ENCODE assay signal across 9 cellular contexts in the genomic region with DNA sequence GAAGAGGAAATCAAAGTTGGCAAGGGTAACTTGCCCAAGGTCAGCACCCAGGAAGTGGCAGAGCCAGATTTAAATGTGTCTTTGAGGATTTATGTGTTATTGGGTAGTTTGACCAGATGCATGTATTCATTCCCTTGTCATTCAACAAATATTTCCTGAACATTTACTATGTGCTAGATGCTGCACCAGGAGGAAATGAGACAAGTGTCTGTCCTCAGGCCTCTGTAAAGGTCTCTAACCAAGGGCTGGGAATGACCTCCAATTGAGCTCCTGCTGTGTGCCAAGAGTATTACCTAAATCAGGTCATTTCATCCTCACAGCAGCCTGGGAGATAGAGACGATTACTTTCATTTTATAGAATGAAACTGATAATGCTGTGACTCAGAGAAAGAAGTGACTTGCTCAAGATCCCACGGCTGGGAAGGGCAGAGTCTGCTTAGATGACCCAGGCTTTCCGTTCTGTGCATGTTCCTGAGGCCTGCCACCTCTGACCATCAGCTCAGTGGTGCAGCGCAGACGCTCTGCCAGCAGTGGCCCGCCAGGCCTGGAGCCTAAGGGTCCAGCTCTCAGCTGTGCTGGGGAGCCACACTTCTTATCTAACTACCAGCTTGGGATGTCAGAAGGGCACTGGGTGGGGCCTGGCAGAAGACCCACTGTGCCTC. TPM values are rescaled to one million over a fixed set of nuclear protein-coding genes. Genes with fewer than 3 reads are reported as not detected.
DNase-seq lines count a peak whose midpoint lies in the region; ATAC-seq, FAIRE-seq and TF ChIP-seq lines count a peak whose summit lies in the region.
"Had no signal": no experiment of that assay in that cellular context is flagged by ENCODE, and none has a peak within 500 bp of the region (broad histone marks: within the 10 kb centered on the region; RNA-seq: fewer than 3 reads in every experiment).

No MANE protein-coding gene starts in this region.

- no peaks in the 10 kb centered on the region for H4K20me1 ChIP-seq in HepG2 (ENCODE audit: insufficient read depth, low read length)

- WGBS in liver: 49% methylated on average over 6 of the region's 6 CpGs
- WGBS in HepG2 (ENCODE audit: low lambda C conversion rate): 7% methylated on average over 3 of the region's 6 CpGs
- WGBS in suprapubic skin: 53% methylated on average over 5 of the region's 6 CpGs
- 41 to 85% (median 69%) methylated on average over 3 to 6 of the region's 6 CpGs for WGBS in spleen, 5 donors

- no peak for FAIRE-seq in HepG2 (lab: Jason Lieb, UNC)

- H3K4me2 ChIP-seq in HepG2 (ENCODE audit: low read depth, low read length): no peak overlapping the region

- H3K9ac ChIP-seq in liver (ENCODE audit: low read depth in 1 of 2, low read length in 2 of 2): no peak overlapping the region
- H3K9ac ChIP-seq in HepG2 (ENCODE audit: insufficient read depth, low read depth, low read length): no peak overlapping the region

- H3K4me1 ChIP-seq in liver (ENCODE audit: control insufficient read depth in 4 of 4, insufficient read depth in 4 of 4, low read length in 3 of 4) (peaks cover 19 to 60% (median 40%) of the 10 kb centered on the region in 4 donors), HepG2 (ENCODE audit: insufficient read depth, low read length) (peaks cover 29% of the 10 kb centered on the region), suprapubic skin (peaks cover 27% of the 10 kb centered on the region), spleen (peaks cover 9 to 39% (median 29%) of the 10 kb centered on the region in 6 donors)

- intact Hi-C loops in HepG2 (cut with micrococcal nuclease; ENCODE audit: unreplicated experiment): no loop called here
- intact Hi-C loops in spleen (cut with DNase I; ENCODE audit: low total_unique reads): loop anchor here (10.0 kb wide), 2 partner anchors 310 to 740 kb away; no protein-coding TSS in a partner anchor

- no peaks in the 10 kb centered on the region for H3K79me2 ChIP-seq in HepG2 (ENCODE audit: insufficient read depth, low read length)

- TF ChIP-seq RAD21 in liver (IDR thresholded peaks at IDR 0.05) (no peak), HepG2 (CRISPR knock-in tag; IDR thresholded peaks at IDR 0.05) (no peak)

- POLR2A ChIA-PET in HepG2 (lab: Yijun Ruan, JAX): interaction anchor here (1.5 kb wide), 1 partner anchor 83 kb away, joined by 3 read pairs; a partner anchor contains a TSS

- CTCF ChIA-PET in HepG2 (lab: Yijun Ruan, JAX; ENCODE audit: low intra/inter-chr PET ratio, low total read pairs): no interaction called here

- H3K4me3 ChIP-seq in liver (ENCODE audit: low read depth in 1 of 3, low read length in 3 of 3): no peak overlapping the region
- H3K4me3 ChIP-seq in HepG2 (replicated peaks in 1 of 3; ENCODE audit: insufficient read depth in 1 of 3, low read depth in 2 of 3, low read length in 3 of 3): no peak overlapping the region
- H3K4me3 ChIP-seq in fibroblast of the aortic adventitia (ENCODE audit: low read depth, low read length): no peak overlapping the region
- H3K4me3 ChIP-seq in suprapubic skin: no peak overlapping the region
- no peak overlapping the region for H3K4me3 ChIP-seq in spleen

- no peak for DNase-seq in HepG2 (ENCODE audit: low spot score)
- DNase-seq in activated CD4-positive, alpha-beta T cell treated with anti-CD3 and anti-CD28 coated beads, Interleukin-2, amount 50 U/mL, for 48 hours: peak; percentile 40 to 57
- DNase-seq in fibroblast of the aortic adventitia (ENCODE audit: low read depth): peak; percentile 25
- peak; percentile 26 to 40 for DNase-seq in suprapubic skin (ENCODE audit: low spot score in 2 of 2)
- no peak for DNase-seq in NCI-H2196 treated with DMSO at 0.1 percent for 48 hours (lab: John Stamatoyannopoulos, UW; ENCODE audit: unreplicated experiment)
- no peak for DNase-seq in spleen
- DNase-seq: anterior cingulate cortex had no signal

- no peak for TF ChIP-seq EP300 in HepG2 (IDR thresholded peaks at IDR 0.05; ENCODE audit: low read depth in 2 of 2, low read length in 2 of 2)
- TF ChIP-seq EP300 in HepG2 (CRISPR knock-in tag; IDR thresholded peaks at IDR 0.05; ENCODE audit: borderline replicate concordance): no peak
- no peak for TF ChIP-seq EP300 in suprapubic skin (IDR thresholded peaks at IDR 0.05)

- in situ Hi-C loops in HepG2 (cut with HindIII; ENCODE audit: extremely low pct_ligation_motif_present, low pct_unique_long_range_greater_than_20kb): no loop called here

- H3K36me3 ChIP-seq in liver (ENCODE audit: control insufficient read depth in 4 of 4, insufficient read depth in 3 of 4, low read depth in 1 of 4, low read length in 3 of 4): no peaks in the 10 kb centered on the region
- H3K36me3 ChIP-seq in HepG2 (replicated peaks in 1 of 2; ENCODE audit: control insufficient read depth in 1 of 2, insufficient read depth in 2 of 2, low read length in 2 of 2): no peaks in the 10 kb centered on the region
- H3K36me3 ChIP-seq in suprapubic skin: no peaks in the 10 kb centered on the region
- H3K36me3 ChIP-seq in spleen: no peaks in the 10 kb centered on the region

- no peaks in the 10 kb centered on the region for H3K27me3 ChIP-seq in liver (ENCODE audit: control insufficient read depth in 4 of 4, insufficient read depth in 4 of 4, low read length in 3 of 4)
- no peaks in the 10 kb centered on the region for H3K27me3 ChIP-seq in HepG2 (ENCODE audit: control insufficient read depth in 1 of 2, insufficient read depth in 2 of 2, low read length in 2 of 2)
- peaks cover 16% of the 10 kb centered on the region for H3K27me3 ChIP-seq in suprapubic skin
- peaks cover 0 to 22% (median 15%) of the 10 kb centered on the region in 7 donors for H3K27me3 ChIP-seq in spleen (replicated peaks in 1 of 7)

- peak overlapping the region; percentile 80 to 86 for H3K27ac ChIP-seq in liver (ENCODE audit: low read depth in 1 of 2, low read length in 2 of 2)
- H3K27ac ChIP-seq in HepG2 (ENCODE audit: extremely low read length, insufficient read depth, low read length): no peak overlapping the region
- no peak overlapping the region for H3K27ac ChIP-seq in suprapubic skin
- peak overlapping the region in 1 of 8 donors; percentile 43 for H3K27ac ChIP-seq in spleen

- TF ChIP-seq CTCF in liver (IDR thresholded peaks at IDR 0.05; ENCODE audit: low read depth, low read length, missing input control) (no peak), HepG2 (CRISPR knock-in tag; IDR thresholded peaks at IDR 0.05) (no peak), fibroblast of the aortic adventitia (IDR thresholded peaks at IDR 0.05; ENCODE audit: insufficient read depth, low read length) (no peak), suprapubic skin (IDR thresholded peaks at IDR 0.05) (no peak), spleen (IDR thresholded peaks at IDR 0.05 in 8 of 11, conservative IDR thresholded peaks at IDR 0.05 in 3 of 11) (no peak)

- ATAC-seq in HepG2: no peak
- ATAC-seq in HG03565 (IDR thresholded peaks at IDR 0.05; ENCODE audit: unreplicated experiment): no peak

- no peak overlapping the region for H2AFZ ChIP-seq in HepG2 (ENCODE audit: low read length)

- no TSS peak for BruUV-seq in HepG2 (replicated peaks; lab: Mats Ljungman, UMichigan)

- H3K9me3 ChIP-seq in liver (ENCODE audit: control insufficient read depth in 4 of 4, low read length in 3 of 4): no peaks in the 10 kb centered on the region
- no peaks in the 10 kb centered on the region for H3K9me3 ChIP-seq in HepG2 (ENCODE audit: low read length)
- no peaks in the 10 kb centered on the region for H3K9me3 ChIP-seq in suprapubic skin
- no peaks in the 10 kb centered on the region for H3K9me3 ChIP-seq in spleen

- TF ChIP-seq POLR2A in HepG2 (IDR thresholded peaks at IDR 0.05; ENCODE audit: insufficient read depth in 1 of 2, low read depth in 2 of 2, low read length in 2 of 2): no peak
- no peak for TF ChIP-seq POLR2A in suprapubic skin (IDR thresholded peaks at IDR 0.05)
- TF ChIP-seq POLR2A in spleen (IDR thresholded peaks at IDR 0.05): no peak

RNA-seq across cellular contexts. Expression of a gene that starts 3.5 kb away (rescaled TPM):
- total RNA-seq in liver (1 to 10 TPM; 2.2 to 3.5 TPM), HepG2 (2016; rRNA removed; fragmentation: Illumina TruSeq; extraction: Trizol) (not detected in 2 replicates), fibroblast of the aortic adventitia (ENCODE audit: low replicate concordance) (under 0.01 TPM in 1 of 2 replicates, not detected in the other), suprapubic skin (10 to 100 TPM; 37.4 to 64.0 (median 58.0) TPM), spleen (1 to 10 TPM; 2.7 to 6.4 (median 3.7) TPM)
- polyA plus RNA-seq in liver (1 to 10 TPM in 1 of 2 donors, under 1 TPM in 1; 0.96 to 2.5 TPM), HepG2 (2011; rRNA removed) (not detected in 2 replicates), spleen (1 to 10 TPM in 2 of 3 donors, under 1 TPM in 1; 0.73 to 1.9 (median 1.1) TPM)
- total RNA-seq in HepG2 (2016; cell fraction: cytosol; rRNA removed; fragmentation: Illumina TruSeq; extraction: Trizol; ENCODE audit: low read depth): not detected in 2 replicates
- total RNA-seq in HepG2 (2016; cell fraction: insoluble cytoplasmic fraction; rRNA removed; fragmentation: Illumina TruSeq; extraction: Trizol): not detected in 2 replicates
- not detected in 2 replicates for total RNA-seq in HepG2 (2016; cell fraction: membrane; rRNA removed; fragmentation: Illumina TruSeq; extraction: Trizol)
- total RNA-seq in HepG2 (2016; cell fraction: nucleus; rRNA removed; fragmentation: Illumina TruSeq; extraction: Trizol): not detected in 2 replicates
- not detected in 2 replicates for polyA plus RNA-seq in HepG2 (2011; cell fraction: cytosol; rRNA removed)
- not detected in 2 replicates for polyA plus RNA-seq in HepG2 (2011; cell fraction: nucleus; rRNA removed)
- polyA plus RNA-seq in HepG2 (2012): not detected in 2 replicates
- polyA plus RNA-seq in HepG2 (2016; cell fraction: cytosol; fragmentation: Illumina TruSeq; extraction: Trizol; ENCODE audit: low read depth): not detected in 2 replicates
- not detected in 2 replicates for polyA plus RNA-seq in HepG2 (2016; cell fraction: insoluble cytoplasmic fraction; fragmentation: Illumina TruSeq; extraction: Trizol; ENCODE audit: low read depth)
- polyA plus RNA-seq in HepG2 (2016; cell fraction: membrane; fragmentation: Illumina TruSeq; extraction: Trizol; ENCODE audit: low read depth): not detected in 2 replicates
- polyA plus RNA-seq in HepG2 (2016; cell fraction: nucleus; fragmentation: Illumina TruSeq; extraction: Trizol; ENCODE audit: insufficient read depth, low read depth): not detected in 2 replicates
- polyA minus RNA-seq in HepG2 (2011; rRNA and poly(A)+ RNA removed; ENCODE audit: low replicate concordance): 0.05 TPM in 1 of 2 replicates, not detected in the other
- polyA minus RNA-seq in HepG2 (2011; cell fraction: cytosol; rRNA and poly(A)+ RNA removed): 1.1 TPM in 1 of 2 replicates, not detected in the other
- polyA minus RNA-seq in HepG2 (2011; cell fraction: nucleus; rRNA and poly(A)+ RNA removed): not detected in 2 replicates

RNA-seq across cellular contexts. Expression of a gene that starts 40.3 kb away (rescaled TPM):
- total RNA-seq in liver: 1 to 10 TPM; 3.1 to 3.4 TPM
- 1 to 10 TPM; 2.1 to 4.1 TPM for polyA plus RNA-seq in liver
- 4.6 and 5.5 TPM in 2 replicates for total RNA-seq in HepG2 (2016; rRNA removed; fragmentation: Illumina TruSeq; extraction: Trizol)
- total RNA-seq in HepG2 (2016; cell fraction: cytosol; rRNA removed; fragmentation: Illumina TruSeq; extraction: Trizol; ENCODE audit: low read depth): 0.88 and 1.0 TPM in 2 replicates
- 5.2 and 6.0 TPM in 2 replicates for total RNA-seq in HepG2 (2016; cell fraction: insoluble cytoplasmic fraction; rRNA removed; fragmentation: Illumina TruSeq; extraction: Trizol)
- 2.7 and 3.2 TPM in 2 replicates for total RNA-seq in HepG2 (2016; cell fraction: membrane; rRNA removed; fragmentation: Illumina TruSeq; extraction: Trizol)
- total RNA-seq in HepG2 (2016; cell fraction: nucleus; rRNA removed; fragmentation: Illumina TruSeq; extraction: Trizol): 2.5 and 3.0 TPM in 2 replicates
- polyA plus RNA-seq in HepG2 (2011; rRNA removed): 2.4 and 3.2 TPM in 2 replicates
- polyA plus RNA-seq in HepG2 (2011; cell fraction: cytosol; rRNA removed): 2.9 and 3.2 TPM in 2 replicates
- polyA plus RNA-seq in HepG2 (2011; cell fraction: nucleus; rRNA removed): 1.8 and 2.3 TPM in 2 replicates
- polyA plus RNA-seq in HepG2 (2012): 4.0 and 4.3 TPM in 2 replicates
- 0.36 and 0.53 TPM in 2 replicates for polyA plus RNA-seq in HepG2 (2016; cell fraction: cytosol; fragmentation: Illumina TruSeq; extraction: Trizol; ENCODE audit: low read depth)
- 4.1 and 5.5 TPM in 2 replicates for polyA plus RNA-seq in HepG2 (2016; cell fraction: insoluble cytoplasmic fraction; fragmentation: Illumina TruSeq; extraction: Trizol; ENCODE audit: low read depth)
- polyA plus RNA-seq in HepG2 (2016; cell fraction: membrane; fragmentation: Illumina TruSeq; extraction: Trizol; ENCODE audit: low read depth): 1.5 TPM in 2 replicates
- polyA plus RNA-seq in HepG2 (2016; cell fraction: nucleus; fragmentation: Illumina TruSeq; extraction: Trizol; ENCODE audit: insufficient read depth, low read depth): 2.1 and 2.7 TPM in 2 replicates
- 10.2 and 10.5 TPM in 2 replicates for polyA minus RNA-seq in HepG2 (2011; rRNA and poly(A)+ RNA removed; ENCODE audit: low replicate concordance)
- polyA minus RNA-seq in HepG2 (2011; cell fraction: cytosol; rRNA and poly(A)+ RNA removed): 3.4 and 3.9 TPM in 2 replicates
- polyA minus RNA-seq in HepG2 (2011; cell fraction: nucleus; rRNA and poly(A)+ RNA removed): 5.3 and 7.2 TPM in 2 replicates
- 3.8 and 4.1 TPM in 2 replicates for total RNA-seq in fibroblast of the aortic adventitia (ENCODE audit: low replicate concordance)
- total RNA-seq in suprapubic skin: 1 to 10 TPM; 3.2 to 8.7 (median 5.8) TPM
- 1 to 10 TPM; 2.7 to 3.8 (median 3.4) TPM for total RNA-seq in spleen
- 1 to 10 TPM in 2 of 3 donors, under 1 TPM in 1; 0.96 to 2.1 (median 1.9) TPM for polyA plus RNA-seq in spleen

Comparison
In these comparisons a context has a peak if more than half of its experiments do, and no peak if none do; other contexts are left out.
1. H3K27ac ChIP-seq: peak in liver (2 of 2); none in HepG2 (single experiment) and suprapubic skin (single experiment).
2. DNase-seq: peak in activated CD4-positive, alpha-beta T cell treated with anti-CD3 and anti-CD28 coated beads, Interleukin-2, amount 50 U/mL, for 48 hours (2 of 2), fibroblast of the aortic adventitia (single experiment) and suprapubic skin (2 of 2); none in HepG2 (single experiment), NCI-H2196 treated with DMSO at 0.1 percent for 48 hours (single experiment) and spleen (single experiment).
3. RNA of a gene that starts 3.5 kb away (total RNA-seq): 37.4 to 64.0 TPM in suprapubic skin; 2.7 to 6.4 TPM in spleen, 2.2 to 3.5 TPM in liver, not detected in HepG2 and under 0.01 TPM in fibroblast of the aortic adventitia; every median in the first group is over 4 times any median in the second.